Comparison of ENCODE assay signal across 8 cellular contexts in genomic region chr19:39407644-39408391, GRCh38. TPM values are rescaled to one million over a fixed set of nuclear protein-coding genes. Genes with fewer than 3 reads are reported as not detected.
A peak's percentile ranks its signal among the peaks of the same experiment; 100 is the strongest.
DNase-seq lines count a peak whose midpoint lies in the region; ATAC-seq, FAIRE-seq and TF ChIP-seq lines count a peak whose summit lies in the region.

No MANE protein-coding gene starts in this region.

- peaks cover 18% of the 10 kb centered on the region for H4K20me1 ChIP-seq in Karpas-422 (ENCODE audit: insufficient read depth, low read depth, low read length)

- H3K4me1 Mint-ChIP-seq in activated T-helper 17 cell treated with anti-CD3 and anti-CD28 coated beads, Interleukin-2, amount 50 U/mL, for 72 hours = peaks cover 25% of the 10 kb centered on the region

- H3K27me3 ChIP-seq in Karpas-422 (ENCODE audit: low read length) (no peaks in the 10 kb centered on the region; the same call in 1 of the 2 replicates), pancreas (no peaks in the 10 kb centered on the region)

- no peaks in the 10 kb centered on the region for H3K9me3 Mint-ChIP-seq in activated T-helper 17 cell treated with anti-CD3 and anti-CD28 coated beads, Interleukin-2, amount 50 U/mL, for 72 hours

- peak overlapping the region; percentile 84 for H3K27ac ChIP-seq in Karpas-422 (ENCODE audit: low read length)
- H3K27ac ChIP-seq in pancreas = peak overlapping the region; percentile 89 to 99 (median 94)

- H3K4me3 ChIP-seq in AG09309 (ENCODE audit: control insufficient read depth, low read depth, low read length) = peak overlapping the region; percentile 88
- peak overlapping the region; percentile 96 for H3K4me3 ChIP-seq in Karpas-422 (ENCODE audit: low read length)
- peak overlapping the region; percentile 73 to 95 for H3K4me3 ChIP-seq in foreskin fibroblast (ENCODE audit: low read depth in 1 of 2, low read length in 2 of 2)
- peak overlapping the region; percentile 70 to 96 (median 79) for H3K4me3 ChIP-seq in pancreas

- no peak for FAIRE-seq in pancreas (lab: Jason Lieb, UNC)

- DNase-seq in AG09309 (ENCODE audit: low read depth) (no peak), Karpas-422 (peak; percentile 83), foreskin fibroblast (peak; percentile 26 to 59), pancreas (peak; percentile 55 to 85 (median 66)), cerebellum (ENCODE audit: low spot score) (no peak), NCI-H2171 treated with DMSO at 0.1 percent for 48 hours (lab: John Stamatoyannopoulos, UW) (no peak), GDM1 (lab: John Stamatoyannopoulos, UW) (no peak)

- peaks cover 70% of the 10 kb centered on the region for H3K36me3 Mint-ChIP-seq in activated T-helper 17 cell treated with anti-CD3 and anti-CD28 coated beads, Interleukin-2, amount 50 U/mL, for 72 hours (ENCODE audit: low read depth)

- TF ChIP-seq CTCF in AG09309 (IDR thresholded peaks at IDR 0.05; ENCODE audit: control insufficient read depth, insufficient read depth, low read depth, low read length, missing control alignments) (no peak), foreskin fibroblast (IDR thresholded peaks at IDR 0.05; ENCODE audit: low read depth, low read length) (no peak), pancreas (IDR thresholded peaks at IDR 0.05) (no peak)

- no peaks in the 10 kb centered on the region for H3K9me2 ChIP-seq in Karpas-422 (replicated peaks; ENCODE audit: insufficient read depth, low read length)

- H3K27ac Mint-ChIP-seq in activated T-helper 17 cell treated with anti-CD3 and anti-CD28 coated beads, Interleukin-2, amount 50 U/mL, for 72 hours = peak overlapping the region; percentile 100

- peak overlapping the region; percentile 91 for H3K4me3 Mint-ChIP-seq in activated T-helper 17 cell treated with anti-CD3 and anti-CD28 coated beads, Interleukin-2, amount 50 U/mL, for 72 hours

- peaks cover 66% of the 10 kb centered on the region for H3K4me1 ChIP-seq in Karpas-422 (ENCODE audit: low read length)
- H3K4me1 ChIP-seq in pancreas = peaks cover 12 to 24% (median 15%) of the 10 kb centered on the region in 3 donors

- no peaks in the 10 kb centered on the region for H3K9me3 ChIP-seq in Karpas-422 (ENCODE audit: low read length)
- no peaks in the 10 kb centered on the region for H3K9me3 ChIP-seq in pancreas

- peak overlapping the region; percentile 98 for H3K4me2 ChIP-seq in Karpas-422 (ENCODE audit: low read depth, low read length, poor library complexity, severe bottlenecking)

- peak overlapping the region; percentile 94 for H3K9ac ChIP-seq in Karpas-422 (ENCODE audit: low read length)

- WGBS in pancreas, 2 donors = 12 to 21% methylated on average over 32 to 41 of the region's 41 CpGs

- no peaks in the 10 kb centered on the region for H3K36me3 ChIP-seq in Karpas-422 (ENCODE audit: insufficient read depth, low read length)
- H3K36me3 ChIP-seq in pancreas = peaks cover 0 to 5% (median 0%) of the 10 kb centered on the region in 3 donors

- ATAC-seq in activated T-helper 17 cell treated with anti-CD3 and anti-CD28 coated beads, Interleukin-2, amount 50 U/mL, for 72 hours (replicated peaks) = no peak
- ATAC-seq in pancreas = no peak

- H2AFZ ChIP-seq in Karpas-422 (ENCODE audit: low read length) = no peak overlapping the region

- intact Hi-C loops in pancreas (cut with DNase I) = no loop called here

- no peaks in the 10 kb centered on the region for H3K27me3 Mint-ChIP-seq in activated T-helper 17 cell treated with anti-CD3 and anti-CD28 coated beads, Interleukin-2, amount 50 U/mL, for 72 hours

- peaks cover 22% of the 10 kb centered on the region for H3K79me2 ChIP-seq in Karpas-422 (ENCODE audit: low read length)

RNA-seq across cellular contexts. Expression of gene ZFP36, which starts 1.2 kb away (rescaled TPM):
- 10.3 and 16.3 TPM in 2 replicates for total RNA-seq in Karpas-422 (2014; rRNA removed; shearing (Covaris generic); ENCODE audit: low replicate concordance)
- total RNA-seq in activated T-helper 17 cell treated with anti-CD3 and anti-CD28 coated beads, Interleukin-2, amount 50 U/mL, for 72 hours = 100 to 1,000 TPM in 1 of 2 donors, 10 to 100 TPM in 1; 67.4 to 265 TPM
- total RNA-seq in pancreas (10 to 100 TPM; 20.2 to 45.6 (median 31.9) TPM), cerebellum (1.9 TPM)
- 100 to 1,000 TPM; 104 to 151 TPM for polyA plus RNA-seq in pancreas

RNA-seq across cellular contexts. Expression of gene PLEKHG2, which starts 4.7 kb away (rescaled TPM):
- 19.0 and 22.2 TPM in 2 replicates for total RNA-seq in Karpas-422 (2014; rRNA removed; shearing (Covaris generic); ENCODE audit: low replicate concordance)
- total RNA-seq in activated T-helper 17 cell treated with anti-CD3 and anti-CD28 coated beads, Interleukin-2, amount 50 U/mL, for 72 hours = 10 to 100 TPM; 51.2 to 69.4 TPM
- total RNA-seq in pancreas (10 to 100 TPM in 1 of 6 donors, 1 to 10 TPM in 5; 3.1 to 15.0 (median 7.8) TPM), cerebellum (20.9 TPM)
- 10 to 100 TPM in 1 of 2 donors, 1 to 10 TPM in 1; 6.8 to 12.8 TPM for polyA plus RNA-seq in pancreas

RNA-seq across cellular contexts. Expression of gene MED29, which starts 16.6 kb away (rescaled TPM):
- 18.1 and 18.6 TPM in 2 replicates for total RNA-seq in Karpas-422 (2014; rRNA removed; shearing (Covaris generic); ENCODE audit: low replicate concordance)
- 10 to 100 TPM; 24.6 to 27.7 TPM for total RNA-seq in activated T-helper 17 cell treated with anti-CD3 and anti-CD28 coated beads, Interleukin-2, amount 50 U/mL, for 72 hours
- total RNA-seq in pancreas (10 to 100 TPM; 15.2 to 23.9 (median 17.5) TPM), cerebellum (14.1 TPM)
- polyA plus RNA-seq in pancreas = 10 to 100 TPM; 13.2 to 21.0 TPM

RNA-seq across cellular contexts. Expression of gene PAF1, which starts 16.9 kb away (rescaled TPM):
- total RNA-seq in Karpas-422 (2014; rRNA removed; shearing (Covaris generic); ENCODE audit: low replicate concordance) = 25.3 and 26.7 TPM in 2 replicates
- total RNA-seq in activated T-helper 17 cell treated with anti-CD3 and anti-CD28 coated beads, Interleukin-2, amount 50 U/mL, for 72 hours = 10 to 100 TPM; 46.6 to 58.6 TPM
- 10 to 100 TPM; 11.3 to 17.7 (median 14.6) TPM for total RNA-seq in pancreas
- polyA plus RNA-seq in pancreas = 10 to 100 TPM; 28.1 to 41.1 TPM
- total RNA-seq in cerebellum = 18.6 TPM

RNA-seq across cellular contexts. Expression of gene RPS16, which starts 27.9 kb away (rescaled TPM):
- 378 and 758 TPM in 2 replicates for total RNA-seq in Karpas-422 (2014; rRNA removed; shearing (Covaris generic); ENCODE audit: low replicate concordance)
- 1,000 to 10,000 TPM; 2,984 to 3,090 TPM for total RNA-seq in activated T-helper 17 cell treated with anti-CD3 and anti-CD28 coated beads, Interleukin-2, amount 50 U/mL, for 72 hours
- 1,000 to 10,000 TPM in 5 of 6 donors, 100 to 1,000 TPM in 1; 920 to 1,759 (median 1,167) TPM for total RNA-seq in pancreas
- 1,000 to 10,000 TPM; 1,276 to 1,384 TPM for polyA plus RNA-seq in pancreas
- 48.1 TPM for total RNA-seq in cerebellum

Comparison
In these comparisons a context has a peak if more than half of its experiments do, and no peak if none do; other contexts are left out.
1. DNase-seq: peak in Karpas-422 (single experiment), foreskin fibroblast (2 of 2) and pancreas (6 of 6); none in AG09309 (single experiment), cerebellum (single experiment), NCI-H2171 treated with DMSO at 0.1 percent for 48 hours (single experiment) and GDM1 (single experiment).
2. Peak in every context shown above with its lines, with median percentiles within 50 percentile points of each other: H3K4me3 ChIP-seq.